Comparison of ENCODE assay signal across 15 cellular contexts in genomic region chr15:66662522-66662921, GRCh38.
"Had no signal": no experiment of that assay in that cellular context is flagged by ENCODE, and none has a peak within 500 bp of the region (broad histone marks: within the 10 kb centered on the region; RNA-seq: fewer than 3 reads in every experiment).

No MANE protein-coding gene starts in this region.

- DNase-seq: activated CD4-positive, alpha-beta T cell treated with anti-CD3 and anti-CD28 coated beads, Interleukin-2, amount 10 ng/mL, durations not matched to agents 7 days and 5 days; activated naive CD8-positive, alpha-beta T cell treated with anti-CD3 and anti-CD28 coated beads, Interleukin-2, amount 10 ng/mL, durations not matched to agents 7 days and 5 days; cerebellar nuclear complex; effector memory CD4-positive, alpha-beta T cell; hypothalamus; mesenchymal stem cell; natural killer cell; occipital lobe; small intestine; stimulated activated naive CD8-positive, alpha-beta T cell treated with anti-CD3 and anti-CD28 coated beads, Interleukin-15, Interleukin-2, amounts not matched to agents 100 U/mL and 50 U/mL, for 24 hours had no signal

- H3K4me1 Mint-ChIP-seq: activated CD4-positive, alpha-beta T cell treated with anti-CD3 and anti-CD28 coated beads, Interleukin-2, amount 10 ng/mL, durations not matched to agents 7 days and 5 days; natural killer cell had no signal

- H3K36me3 Mint-ChIP-seq: activated naive CD8-positive, alpha-beta T cell treated with anti-CD3 and anti-CD28 coated beads, Interleukin-2, amount 10 ng/mL, durations not matched to agents 7 days and 5 days; brain; natural killer cell; type B pancreatic cell had no signal

- H3K27ac Mint-ChIP-seq: activated CD4-positive, alpha-beta T cell treated with anti-CD3 and anti-CD28 coated beads, Interleukin-2, amount 10 ng/mL, durations not matched to agents 7 days and 5 days; activated naive CD8-positive, alpha-beta T cell treated with anti-CD3 and anti-CD28 coated beads, Interleukin-2, amount 10 ng/mL, durations not matched to agents 7 days and 5 days; activated T-helper 1 cell treated with anti-CD3 and anti-CD28 coated beads, Interleukin-12 subunit alpha, Interleukin-12 subunit beta, Interleukin-2, Interleukin-4 antibody, amounts not matched to agents 30 ng/mL and 10 ng/mL and 1 ng/mL, durations not matched to agents 14 hours and 24 hours and 36 hours; natural killer cell; type B pancreatic cell had no signal

- H3K27me3 ChIP-seq: suprapubic skin had no signal

- H3K9me3 Mint-ChIP-seq: activated CD4-positive, alpha-beta T cell treated with anti-CD3 and anti-CD28 coated beads, Interleukin-2, amount 10 ng/mL, durations not matched to agents 7 days and 5 days; activated naive CD8-positive, alpha-beta T cell treated with anti-CD3 and anti-CD28 coated beads, Interleukin-2, amount 10 ng/mL, durations not matched to agents 7 days and 5 days; activated T-helper 1 cell treated with anti-CD3 and anti-CD28 coated beads, Interleukin-12 subunit alpha, Interleukin-12 subunit beta, Interleukin-2, Interleukin-4 antibody, amounts not matched to agents 30 ng/mL and 10 ng/mL and 1 ng/mL, durations not matched to agents 14 hours and 24 hours and 36 hours; natural killer cell; type B pancreatic cell had no signal

- H3K9me3 ChIP-seq: suprapubic skin had no signal

- H3K36me3 ChIP-seq: suprapubic skin had no signal

- H3K4me3 ChIP-seq: suprapubic skin had no signal

- H3K4me3 Mint-ChIP-seq: activated CD4-positive, alpha-beta T cell treated with anti-CD3 and anti-CD28 coated beads, Interleukin-2, amount 10 ng/mL, durations not matched to agents 7 days and 5 days; activated naive CD8-positive, alpha-beta T cell treated with anti-CD3 and anti-CD28 coated beads, Interleukin-2, amount 10 ng/mL, durations not matched to agents 7 days and 5 days; activated T-helper 1 cell treated with anti-CD3 and anti-CD28 coated beads, Interleukin-12 subunit alpha, Interleukin-12 subunit beta, Interleukin-2, Interleukin-4 antibody, amounts not matched to agents 30 ng/mL and 10 ng/mL and 1 ng/mL, durations not matched to agents 14 hours and 24 hours and 36 hours; brain; natural killer cell; type B pancreatic cell had no signal

- H3K4me1 ChIP-seq: suprapubic skin had no signal

- H3K27ac ChIP-seq: epithelial cell of prostate, suprapubic skin had no signal

- ATAC-seq: stimulated activated naive CD8-positive, alpha-beta T cell treated with anti-CD3 and anti-CD28 coated beads, Interleukin-15, Interleukin-2, amounts not matched to agents 100 U/mL and 50 U/mL, for 24 hours had no signal
